In genomic region chr3:120502116-120502515, GRCh38 we compare ENCODE assay signal across 27 cellular contexts. TPM values are rescaled to one million over a fixed set of nuclear protein-coding genes. Genes with fewer than 3 reads are reported as not detected.
DNase-seq lines count a peak whose midpoint lies in the region; ATAC-seq, FAIRE-seq and TF ChIP-seq lines count a peak whose summit lies in the region.
"Had no signal": no experiment of that assay in that cellular context is flagged by ENCODE, and none has a peak within 500 bp of the region (broad histone marks: within the 10 kb centered on the region; RNA-seq: fewer than 3 reads in every experiment).

No MANE protein-coding gene starts in this region.

- H3K4me2 ChIP-seq in HepG2 (ENCODE audit: low read depth, low read length) (no peak overlapping the region), K562 (ENCODE audit: insufficient read depth, low read length) (no peak overlapping the region)
- H3K4me2 ChIP-seq: BLaER1 had no signal

- no peak overlapping the region for H2AFZ ChIP-seq in HepG2 (ENCODE audit: low read length)
- no peak overlapping the region for H2AFZ ChIP-seq in K562 (ENCODE audit: low read depth, low read length)

- in situ Hi-C loops in HepG2 (cut with HindIII; ENCODE audit: extremely low pct_ligation_motif_present, low pct_unique_long_range_greater_than_20kb), result no loop called here
- in situ Hi-C loops in K562 (cut with MboI), result no loop called here

- no peak overlapping the region for H3K27ac Mint-ChIP-seq in CD4-positive, alpha-beta T cell
- H3K27ac Mint-ChIP-seq: CD14-positive monocyte; CD4-positive, CD25-positive, alpha-beta regulatory T cell; CD8-positive, alpha-beta T cell had no signal

- H3K36me3 ChIP-seq in HepG2 (replicated peaks in 1 of 2; ENCODE audit: control insufficient read depth in 1 of 2, insufficient read depth in 2 of 2, low read length in 2 of 2) (no peaks in the 10 kb centered on the region), right lobe of liver (no peaks in the 10 kb centered on the region), K562 (ENCODE audit: control insufficient read depth, insufficient read depth, low read length) (no peaks in the 10 kb centered on the region), esophagus muscularis mucosa (no peaks in the 10 kb centered on the region)
- H3K36me3 ChIP-seq: BE2C, BLaER1 had no signal

- H3K27ac ChIP-seq in HepG2 (ENCODE audit: extremely low read length, insufficient read depth, low read length) (no peak overlapping the region), right lobe of liver (no peak overlapping the region), K562 (ENCODE audit: extremely low read depth, low read depth, low read length) (no peak overlapping the region), esophagus muscularis mucosa (replicated peaks in 1 of 4) (no peak overlapping the region)
- no peak overlapping the region for H3K27ac ChIP-seq in CD4-positive, alpha-beta T cell (ENCODE audit: low read depth, low read length)
- H3K27ac ChIP-seq: 22Rv1, BLaER1 had no signal

- no peaks in the 10 kb centered on the region for H3K36me3 Mint-ChIP-seq in CD4-positive, alpha-beta T cell (ENCODE audit: low read depth)
- H3K36me3 Mint-ChIP-seq: CD14-positive monocyte; CD4-positive, CD25-positive, alpha-beta regulatory T cell; CD8-positive, alpha-beta T cell had no signal

- intact Hi-C loops in HepG2 (cut with micrococcal nuclease; ENCODE audit: unreplicated experiment), result no loop called here
- intact Hi-C loops in right lobe of liver (cut with DNase I), result no loop called here
- intact Hi-C loops in K562 (cut with micrococcal nuclease), result no loop called here
- intact Hi-C loops in esophagus muscularis mucosa (cut with DNase I), result loop anchor here (10.0 kb wide), 1 partner anchor 157 kb away; the partner anchor contains the start of gene LRRC58
- intact Hi-C loops in CD4-positive, alpha-beta T cell (cut with DNase I, micrococcal nuclease), result no loop called here

- TF ChIP-seq EP300 in HepG2 (IDR thresholded peaks at IDR 0.05; ENCODE audit: low read depth in 2 of 2, low read length in 2 of 2) (no peak), HepG2 (CRISPR knock-in tag; IDR thresholded peaks at IDR 0.05; ENCODE audit: borderline replicate concordance) (no peak), K562 (IDR thresholded peaks at IDR 0.05; ENCODE audit: low read length) (no peak), esophagus muscularis mucosa (IDR thresholded peaks at IDR 0.05) (no peak)

- H3K4me1 Mint-ChIP-seq in CD4-positive, alpha-beta T cell (ENCODE audit: low read depth), result no peaks in the 10 kb centered on the region
- H3K4me1 Mint-ChIP-seq: CD4-positive, CD25-positive, alpha-beta regulatory T cell had no signal

- H3K4me3 ChIP-seq in HepG2 (replicated peaks in 1 of 3; ENCODE audit: insufficient read depth in 1 of 3, low read depth in 2 of 3, low read length in 3 of 3), result no peak overlapping the region
- no peak overlapping the region for H3K4me3 ChIP-seq in right lobe of liver
- H3K4me3 ChIP-seq in K562, result no peak overlapping the region
- no peak overlapping the region for H3K4me3 ChIP-seq in esophagus muscularis mucosa
- H3K4me3 ChIP-seq: BLaER1, GM12878 had no signal

- TF ChIP-seq RAD21 in HepG2 (CRISPR knock-in tag; IDR thresholded peaks at IDR 0.05) (no peak), K562 (CRISPR knock-in tag; conservative IDR thresholded peaks at IDR 0.05 in 1 of 2, IDR thresholded peaks at IDR 0.05 in 1 of 2) (no peak)

- CTCF ChIA-PET in HepG2 (lab: Yijun Ruan, JAX; ENCODE audit: low intra/inter-chr PET ratio, low total read pairs) (no interaction called here), K562 (lab: Yijun Ruan, JAX; ENCODE audit: low intra/inter-chr PET ratio) (interaction anchor here (0.6 kb wide), 1 partner anchor 349 kb away, joined by 3 read pairs; no protein-coding TSS in a partner anchor)
- CTCF ChIA-PET in CD4-positive, alpha-beta T cell (lab: Charles Lee), result interaction anchor here (1.6 kb wide), 1 partner anchor 18 kb away, joined by 4 read pairs; no protein-coding TSS in a partner anchor

- BruUV-seq in HepG2 (replicated peaks; lab: Mats Ljungman, UMichigan) (no TSS peak), K562 (replicated peaks; lab: Mats Ljungman, UMichigan) (no TSS peak)

- peaks cover 0 to 13% of the 10 kb centered on the region in 2 experiments; a peak in 2 of 5 replicates for H3K27me3 ChIP-seq in HepG2 (ENCODE audit: control insufficient read depth in 1 of 2, insufficient read depth in 2 of 2, low read length in 2 of 2)
- H3K27me3 ChIP-seq in right lobe of liver, result no peaks in the 10 kb centered on the region
- H3K27me3 ChIP-seq in K562 (ENCODE audit: control insufficient read depth in 2 of 2, insufficient read depth in 2 of 2, low read length in 2 of 2), result no peaks in the 10 kb centered on the region; a peak in 1 of 5 replicates
- H3K27me3 ChIP-seq in esophagus muscularis mucosa, result no peaks in the 10 kb centered on the region
- H3K27me3 ChIP-seq in CD4-positive, alpha-beta T cell (ENCODE audit: control insufficient read depth, insufficient read depth, low read length), result no peaks in the 10 kb centered on the region
- H3K27me3 ChIP-seq: BLaER1 had no signal

- no peaks in the 10 kb centered on the region for H4K20me1 ChIP-seq in HepG2 (ENCODE audit: insufficient read depth, low read length)
- no peaks in the 10 kb centered on the region for H4K20me1 ChIP-seq in K562 (replicated peaks; ENCODE audit: control insufficient read depth, insufficient read depth, low read length)
- H4K20me1 ChIP-seq: BLaER1 had no signal

- H3K4me1 ChIP-seq in HepG2 (ENCODE audit: insufficient read depth, low read length) (peaks cover 8% of the 10 kb centered on the region), right lobe of liver (peaks cover 0 to 6% (median 0%) of the 10 kb centered on the region in 4 donors), K562 (replicated peaks in 1 of 2; ENCODE audit: control insufficient read depth in 2 of 2, insufficient read depth in 2 of 2, low read length in 2 of 2) (no peaks in the 10 kb centered on the region), esophagus muscularis mucosa (peaks cover 21 to 42% (median 37%) of the 10 kb centered on the region in 4 donors)
- H3K4me1 ChIP-seq: BE2C, BLaER1 had no signal

- DNase-seq in HepG2 (ENCODE audit: low spot score) (no peak), right lobe of liver (no peak), K562 (ENCODE audit: extremely low read depth in 1 of 4, low spot score in 3 of 4) (no peak), esophagus muscularis mucosa (ENCODE audit: extremely low spot score) (peak; percentile 45), DMS 273 (lab: John Stamatoyannopoulos, UW; ENCODE audit: unreplicated experiment) (no peak)
- DNase-seq in CD4-positive, alpha-beta T cell, result no peak
- DNase-seq: ACHN; BE2C; C1 segment of cervical spinal cord; Caco-2; Calu3; CD4-positive, CD25-positive, alpha-beta regulatory T cell; CD8-positive, alpha-beta T cell; DMS 273 treated with DMSO at 0.1 percent for 48 hours; DMS153; DMS53; DMS79; DND-41; EL; GDM1 had no signal

- ATAC-seq in HepG2, result no peak
- no peak for ATAC-seq in right lobe of liver
- no peak for ATAC-seq in K562
- ATAC-seq in CD4-positive, alpha-beta T cell (ENCODE audit: poor library complexity), result no peak
- ATAC-seq: CD8-positive, alpha-beta T cell; GM12878 had no signal

- H3K4me3 Mint-ChIP-seq in CD4-positive, alpha-beta T cell, result no peak overlapping the region
- H3K4me3 Mint-ChIP-seq: CD14-positive monocyte; CD4-positive, CD25-positive, alpha-beta regulatory T cell; CD8-positive, alpha-beta T cell had no signal

- POLR2A ChIA-PET in HepG2 (lab: Yijun Ruan, JAX), result no interaction called here
- POLR2A ChIA-PET in K562 (lab: Yijun Ruan, JAX), result no interaction called here
- POLR2A ChIA-PET in CD4-positive, alpha-beta T cell (lab: Charles Lee), result no interaction called here

- H3K9me1 ChIP-seq in K562 (ENCODE audit: control insufficient read depth, insufficient read depth, low read length), result no peaks in the 10 kb centered on the region

- peaks cover 2% of the 10 kb centered on the region for H3K9me3 Mint-ChIP-seq in CD4-positive, alpha-beta T cell
- H3K9me3 Mint-ChIP-seq: CD14-positive monocyte; CD8-positive, alpha-beta T cell had no signal

- whole genome bisulfite sequencing in HepG2 (ENCODE audit: low lambda C conversion rate), result 44% methylated on average over 8 of the region's 8 CpGs
- WGBS in right lobe of liver (ENCODE audit: insufficient coverage, low coverage, low lambda C conversion rate, missing lambda C conversion rate), result 84% methylated on average over 7 of the region's 8 CpGs
- WGBS in K562 (ENCODE audit: insufficient coverage, low coverage, missing lambda C conversion rate), result 3% methylated on average over 4 of the region's 8 CpGs
- WGBS in esophagus muscularis mucosa, result 93% methylated on average over 8 of the region's 8 CpGs

- peaks cover 21% of the 10 kb centered on the region for H3K27me3 Mint-ChIP-seq in CD4-positive, alpha-beta T cell

- H3K79me2 ChIP-seq in HepG2 (ENCODE audit: insufficient read depth, low read length) (no peaks in the 10 kb centered on the region), K562 (ENCODE audit: control insufficient read depth, insufficient read depth, low read length) (no peaks in the 10 kb centered on the region)

- FAIRE-seq in HepG2 (lab: Jason Lieb, UNC) (no peak), K562 (lab: Jason Lieb, UNC) (no peak)
- FAIRE-seq: D721Med, GM12878, GM12892, GM18507 had no signal

- H3K9ac ChIP-seq in HepG2 (ENCODE audit: insufficient read depth, low read depth, low read length), result no peak overlapping the region
- no peak overlapping the region for H3K9ac ChIP-seq in K562 (ENCODE audit: insufficient read depth in 1 of 2, low read depth in 2 of 2, low read length in 2 of 2)
- H3K9ac ChIP-seq: BLaER1 had no signal

- H3K9me3 ChIP-seq in HepG2 (ENCODE audit: low read length) (no peaks in the 10 kb centered on the region), right lobe of liver (no peaks in the 10 kb centered on the region), K562 (replicated peaks; ENCODE audit: control insufficient read depth, insufficient read depth, low read depth, low read length) (no peaks in the 10 kb centered on the region), esophagus muscularis mucosa (no peaks in the 10 kb centered on the region)
- no peaks in the 10 kb centered on the region for H3K9me3 ChIP-seq in CD4-positive, alpha-beta T cell (ENCODE audit: control insufficient read depth, low read length)
- H3K9me3 ChIP-seq: BE2C, BLaER1, Caco-2 had no signal

- TF ChIP-seq POLR2A in HepG2 (IDR thresholded peaks at IDR 0.05; ENCODE audit: insufficient read depth in 1 of 2, low read depth in 2 of 2, low read length in 2 of 2) (no peak), right lobe of liver (IDR thresholded peaks at IDR 0.05) (no peak), K562 (conservative IDR thresholded peaks at IDR 0.05) (no peak), esophagus muscularis mucosa (IDR thresholded peaks at IDR 0.05; ENCODE audit: low read depth) (no peak)

- TF ChIP-seq CTCF in HepG2 (CRISPR knock-in tag; IDR thresholded peaks at IDR 0.05) (no peak), right lobe of liver (IDR thresholded peaks at IDR 0.05) (no peak), K562 (IDR thresholded peaks at IDR 0.05 in 2 of 3, conservative IDR thresholded peaks at IDR 0.05 in 1 of 3; ENCODE audit: insufficient read depth in 2 of 3, low read depth in 1 of 3, low read length in 3 of 3) (no peak), esophagus muscularis mucosa (IDR thresholded peaks at IDR 0.05) (no peak)
- TF ChIP-seq CTCF in CD4-positive, alpha-beta T cell (IDR thresholded peaks at IDR 0.05), result no peak

RNA-seq across cellular contexts. Expression of gene FSTL1, which starts 51.3 kb away (rescaled TPM):
- total RNA-seq in HepG2 (2016; rRNA removed; fragmentation: Illumina TruSeq; extraction: Trizol) (0.07 and 0.17 TPM in 2 replicates), right lobe of liver (10 to 100 TPM; 32.8 to 50.0 (median 45.5) TPM), K562 (2014; rRNA removed) (0.05 TPM in 1 of 2 replicates, not detected in the other), K562 (2014; rRNA removed; fragmentation: Illumina TruSeq; extraction: Trizol) (not detected in 2 replicates), K562 (2015; rRNA removed; fragmentation: Illumina TruSeq; extraction: Trizol) (0.07 and 0.15 TPM in 2 replicates), K562 (2021) (0.58 and 0.83 TPM in 2 replicates), esophagus muscularis mucosa (100 to 1,000 TPM; 409 to 701 (median 677) TPM)
- not detected in 2 replicates for total RNA-seq in HepG2 (2016; cell fraction: cytosol; rRNA removed; fragmentation: Illumina TruSeq; extraction: Trizol; ENCODE audit: low read depth)
- 0.19 and 0.30 TPM in 2 replicates for total RNA-seq in HepG2 (2016; cell fraction: insoluble cytoplasmic fraction; rRNA removed; fragmentation: Illumina TruSeq; extraction: Trizol)
- 0.14 TPM in 1 of 2 replicates, not detected in the other for total RNA-seq in HepG2 (2016; cell fraction: membrane; rRNA removed; fragmentation: Illumina TruSeq; extraction: Trizol)
- total RNA-seq in HepG2 (2016; cell fraction: nucleus; rRNA removed; fragmentation: Illumina TruSeq; extraction: Trizol), result 0.22 and 0.25 TPM in 2 replicates
- polyA plus RNA-seq in HepG2 (2011; rRNA removed) (0.18 and 0.29 TPM in 2 replicates), K562 (2011; rRNA removed) (0.05 and 0.08 TPM in 2 replicates), K562 (2014; fragmentation: Illumina TruSeq; extraction: Trizol) (0.16 TPM in 1 of 2 replicates, not detected in the other), K562 (2014; fragmentation: Nextera tagmentation; extraction: Ambion mirVana) (under 1 TPM in 1 of 2 experiments, not detected in 1; 0.01 TPM), K562 (2014; rRNA removed) (0.09 TPM in 1 of 2 replicates, not detected in the other)
- 0.12 and 0.40 TPM in 2 replicates for polyA plus RNA-seq in HepG2 (2011; cell fraction: cytosol; rRNA removed)
- 0.64 and 1.1 TPM in 2 replicates for polyA plus RNA-seq in HepG2 (2011; cell fraction: nucleus; rRNA removed)
- polyA plus RNA-seq in HepG2 (2012), result 0.11 and 0.23 TPM in 2 replicates
- polyA plus RNA-seq in HepG2 (2016; cell fraction: cytosol; fragmentation: Illumina TruSeq; extraction: Trizol; ENCODE audit: low read depth), result not detected in 2 replicates
- 0.14 and 0.49 TPM in 2 replicates for polyA plus RNA-seq in HepG2 (2016; cell fraction: insoluble cytoplasmic fraction; fragmentation: Illumina TruSeq; extraction: Trizol; ENCODE audit: low read depth)
- 0.03 and 0.05 TPM in 2 replicates for polyA plus RNA-seq in HepG2 (2016; cell fraction: membrane; fragmentation: Illumina TruSeq; extraction: Trizol; ENCODE audit: low read depth)
- not detected in 2 replicates for polyA plus RNA-seq in HepG2 (2016; cell fraction: nucleus; fragmentation: Illumina TruSeq; extraction: Trizol; ENCODE audit: insufficient read depth, low read depth)
- polyA minus RNA-seq in HepG2 (2011; rRNA and poly(A)+ RNA removed; ENCODE audit: low replicate concordance), result 1.3 and 8.9 TPM in 2 replicates
- polyA minus RNA-seq in HepG2 (2011; cell fraction: cytosol; rRNA and poly(A)+ RNA removed), result 0.69 TPM in 1 of 2 replicates, not detected in the other
- polyA minus RNA-seq in HepG2 (2011; cell fraction: nucleus; rRNA and poly(A)+ RNA removed), result 0.62 and 2.8 TPM in 2 replicates
- total RNA-seq in K562 (2011; cell fraction: chromatin; rRNA removed; ENCODE audit: low replicate concordance), result not detected in 2 replicates
- total RNA-seq in K562 (2011; cell fraction: nucleolus; rRNA removed), result not detected in 2 replicates
- total RNA-seq in K562 (2011; cell fraction: nucleoplasm; rRNA removed), result not detected in 2 replicates
- 0.16 and 0.28 TPM in 2 replicates for polyA plus RNA-seq in K562 (2011; cell fraction: cytosol; rRNA removed)
- 0.18 and 0.21 TPM in 2 replicates for polyA plus RNA-seq in K562 (2011; cell fraction: nucleus; rRNA removed)
- polyA plus RNA-seq in K562 (2012), result 0.08 and 0.24 TPM in 2 replicates
- polyA minus RNA-seq in K562 (2011; rRNA and poly(A)+ RNA removed), result 0.18 TPM in 1 of 2 replicates, not detected in the other
- polyA minus RNA-seq in K562 (2011; cell fraction: cytosol; rRNA and poly(A)+ RNA removed), result not detected in 2 replicates
- not detected in 2 replicates for polyA minus RNA-seq in K562 (2011; cell fraction: nucleus; rRNA and poly(A)+ RNA removed)
- under 1 TPM in 1 of 2 experiments, not detected in 1; 0.03 TPM for total RNA-seq in CD4-positive, alpha-beta T cell
- polyA plus RNA-seq: CD4-positive, CD25-positive, alpha-beta regulatory T cell had no signal

Comparison
In these comparisons a context has a peak if more than half of its experiments do, and no peak if none do; other contexts are left out.
1. RNA of gene FSTL1, which starts 51.3 kb away (total RNA-seq): 409 to 701 TPM in esophagus muscularis mucosa and 32.8 to 50.0 TPM in right lobe of liver; 0.03 TPM in CD4-positive, alpha-beta T cell, 0.05 to 0.83 TPM in K562 and 0.07 to 0.30 TPM in HepG2; every median in the first group is over 10 times any median in the second.
2. Of the 241 proteins assayed by ChIP-seq in both HepG2 and K562: peak only in HepG2: MAFK; only in K562: none; in both: MAFF; in neither: 239.